Comparison of ENCODE assay signal across 2 cellular contexts in the genomic region with DNA sequence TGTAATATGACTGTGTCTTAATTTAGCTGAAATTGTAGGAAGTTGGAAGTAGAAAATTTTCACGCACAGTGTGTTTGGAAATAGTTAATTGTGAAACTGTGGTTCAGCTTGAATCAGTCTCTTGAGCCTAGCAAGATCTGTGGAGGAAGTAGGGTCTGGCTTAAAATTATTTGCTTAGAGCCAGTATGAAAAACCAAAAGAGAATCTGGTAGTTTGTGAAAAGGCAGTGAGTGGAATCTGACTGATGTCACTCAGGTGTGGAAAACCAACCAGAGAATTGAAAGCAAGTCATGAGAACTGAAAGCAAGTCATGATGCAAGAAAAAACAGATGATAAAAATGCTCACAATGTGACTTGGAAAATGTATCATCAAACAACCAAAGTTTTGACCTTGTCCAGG.
TF ChIP-seq lines count a peak whose summit lies in the region.

No MANE protein-coding gene starts in this region.

TF ChIP-seq in SK-N-SH, 30 proteins besides CTCF, POLR2A, EP300 and RAD21 (continued from another document):
- TF ChIP-seq, protein P1, sequence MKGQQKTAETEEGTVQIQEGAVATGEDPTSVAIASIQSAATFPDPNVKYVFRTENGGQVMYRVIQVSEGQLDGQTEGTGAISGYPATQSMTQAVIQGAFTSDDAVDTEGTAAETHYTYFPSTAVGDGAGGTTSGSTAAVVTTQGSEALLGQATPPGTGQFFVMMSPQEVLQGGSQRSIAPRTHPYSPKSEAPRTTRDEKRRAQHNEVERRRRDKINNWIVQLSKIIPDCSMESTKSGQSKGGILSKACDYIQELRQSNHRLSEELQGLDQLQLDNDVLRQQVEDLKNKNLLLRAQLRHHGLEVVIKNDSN (IDR thresholded peaks at IDR 0.05; ENCODE audit: borderline replicate concordance, low read depth) = no peak
- TF ChIP-seq FOXJ3 (CRISPR knock-in tag; IDR thresholded peaks at IDR 0.05) (no peak), TEAD4 (IDR thresholded peaks at IDR 0.05; ENCODE audit: borderline replicate concordance, insufficient read depth) (no peak), MEF2A (IDR thresholded peaks at IDR 0.05; ENCODE audit: borderline replicate concordance, low read depth) (no peak)

TF ChIP-seq in SK-N-SH treated with all-trans-retinoic acid at 6 μM for 48 hours, 23 proteins besides CTCF, POLR2A, EP300 and RAD21 (continued from another document):
- TF ChIP-seq, protein P2, sequence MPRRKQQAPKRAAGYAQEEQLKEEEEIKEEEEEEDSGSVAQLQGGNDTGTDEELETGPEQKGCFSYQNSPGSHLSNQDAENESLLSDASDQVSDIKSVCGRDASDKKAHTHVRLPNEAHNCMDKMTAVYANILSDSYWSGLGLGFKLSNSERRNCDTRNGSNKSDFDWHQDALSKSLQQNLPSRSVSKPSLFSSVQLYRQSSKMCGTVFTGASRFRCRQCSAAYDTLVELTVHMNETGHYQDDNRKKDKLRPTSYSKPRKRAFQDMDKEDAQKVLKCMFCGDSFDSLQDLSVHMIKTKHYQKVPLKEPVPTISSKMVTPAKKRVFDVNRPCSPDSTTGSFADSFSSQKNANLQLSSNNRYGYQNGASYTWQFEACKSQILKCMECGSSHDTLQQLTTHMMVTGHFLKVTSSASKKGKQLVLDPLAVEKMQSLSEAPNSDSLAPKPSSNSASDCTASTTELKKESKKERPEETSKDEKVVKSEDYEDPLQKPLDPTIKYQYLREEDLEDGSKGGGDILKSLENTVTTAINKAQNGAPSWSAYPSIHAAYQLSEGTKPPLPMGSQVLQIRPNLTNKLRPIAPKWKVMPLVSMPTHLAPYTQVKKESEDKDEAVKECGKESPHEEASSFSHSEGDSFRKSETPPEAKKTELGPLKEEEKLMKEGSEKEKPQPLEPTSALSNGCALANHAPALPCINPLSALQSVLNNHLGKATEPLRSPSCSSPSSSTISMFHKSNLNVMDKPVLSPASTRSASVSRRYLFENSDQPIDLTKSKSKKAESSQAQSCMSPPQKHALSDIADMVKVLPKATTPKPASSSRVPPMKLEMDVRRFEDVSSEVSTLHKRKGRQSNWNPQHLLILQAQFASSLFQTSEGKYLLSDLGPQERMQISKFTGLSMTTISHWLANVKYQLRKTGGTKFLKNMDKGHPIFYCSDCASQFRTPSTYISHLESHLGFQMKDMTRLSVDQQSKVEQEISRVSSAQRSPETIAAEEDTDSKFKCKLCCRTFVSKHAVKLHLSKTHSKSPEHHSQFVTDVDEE (CRISPR knock-in tag; IDR thresholded peaks at IDR 0.05) = no peak
- TF ChIP-seq, protein P3, sequence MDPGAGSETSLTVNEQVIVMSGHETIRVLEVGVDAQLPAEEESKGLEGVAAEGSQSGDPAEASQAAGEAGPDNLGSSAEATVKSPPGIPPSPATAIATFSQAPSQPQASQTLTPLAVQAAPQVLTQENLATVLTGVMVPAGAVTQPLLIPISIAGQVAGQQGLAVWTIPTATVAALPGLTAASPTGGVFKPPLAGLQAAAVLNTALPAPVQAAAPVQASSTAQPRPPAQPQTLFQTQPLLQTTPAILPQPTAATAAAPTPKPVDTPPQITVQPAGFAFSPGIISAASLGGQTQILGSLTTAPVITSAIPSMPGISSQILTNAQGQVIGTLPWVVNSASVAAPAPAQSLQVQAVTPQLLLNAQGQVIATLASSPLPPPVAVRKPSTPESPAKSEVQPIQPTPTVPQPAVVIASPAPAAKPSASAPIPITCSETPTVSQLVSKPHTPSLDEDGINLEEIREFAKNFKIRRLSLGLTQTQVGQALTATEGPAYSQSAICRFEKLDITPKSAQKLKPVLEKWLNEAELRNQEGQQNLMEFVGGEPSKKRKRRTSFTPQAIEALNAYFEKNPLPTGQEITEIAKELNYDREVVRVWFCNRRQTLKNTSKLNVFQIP (CRISPR knock-in tag; IDR thresholded peaks at IDR 0.05; ENCODE audit: borderline replicate concordance, low read depth) = no peak
- TF ChIP-seq TCF4 (CRISPR knock-in tag; IDR thresholded peaks at IDR 0.05; ENCODE audit: borderline replicate concordance) = no peak
- no peak for TF ChIP-seq ZNF565 (CRISPR knock-in tag; conservative IDR thresholded peaks at IDR 0.05; ENCODE audit: low read depth)
- TF ChIP-seq RARB (CRISPR knock-in tag; IDR thresholded peaks at IDR 0.05) = no peak
- no peak for TF ChIP-seq BACH2 (CRISPR knock-in tag; IDR thresholded peaks at IDR 0.05; ENCODE audit: borderline replicate concordance)
- TF ChIP-seq ZFP30 (CRISPR knock-in tag; IDR thresholded peaks at IDR 0.05) = no peak
